8 cellular contexts compared by ENCODE assay signal in the genomic region with DNA sequence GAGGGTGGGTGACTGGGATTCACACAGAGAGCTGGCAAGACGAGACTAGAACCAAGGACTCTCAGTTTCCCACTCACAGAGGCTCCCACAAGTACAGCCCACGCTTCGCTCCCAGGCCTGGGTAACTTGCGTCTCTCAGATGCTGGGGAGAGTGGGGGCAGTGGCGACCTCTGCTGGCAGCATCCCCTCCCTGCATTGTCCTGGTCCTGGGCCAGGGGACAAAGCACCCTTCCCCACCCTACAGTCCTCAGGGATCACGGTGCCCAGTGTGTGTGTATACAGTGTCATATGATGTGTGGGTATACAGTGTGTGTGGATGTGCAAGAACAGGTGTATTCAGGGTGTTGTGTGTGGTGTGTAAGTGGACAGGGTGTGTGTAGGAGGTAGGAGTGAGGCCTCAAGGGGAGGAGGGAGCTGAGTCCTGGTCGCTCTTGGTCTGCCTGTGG. TPM values are rescaled to one million over a fixed set of nuclear protein-coding genes. Genes with fewer than 3 reads are reported as not detected.
DNase-seq lines count a peak whose midpoint lies in the region; ATAC-seq and TF ChIP-seq lines count a peak whose summit lies in the region.

No MANE protein-coding gene starts in this region.

- no peak for TF ChIP-seq POLR2A in vagina (IDR thresholded peaks at IDR 0.05)

- intact Hi-C loops in vagina (cut with DNase I), result loop anchor here (10.0 kb wide), 1 partner anchor 149 kb away; no protein-coding TSS in a partner anchor

- H3K27me3 ChIP-seq in neural progenitor cell, result peaks cover 4% of the 10 kb centered on the region
- no peaks in the 10 kb centered on the region for H3K27me3 ChIP-seq in vagina

- H3K27ac ChIP-seq in neural progenitor cell, result no peak overlapping the region
- H3K27ac ChIP-seq in vagina, result peak overlapping the region; percentile 61

- peaks cover 24% of the 10 kb centered on the region for H3K36me3 Mint-ChIP-seq in activated T-helper 17 cell treated with anti-CD3 and anti-CD28 coated beads, Interleukin-2, amount 50 U/mL, for 72 hours (ENCODE audit: low read depth)
- H3K36me3 Mint-ChIP-seq in neural progenitor cell, result no peaks in the 10 kb centered on the region

- ATAC-seq in activated T-helper 17 cell treated with anti-CD3 and anti-CD28 coated beads, Interleukin-2, amount 50 U/mL, for 72 hours (replicated peaks), result peak; percentile 44

- H3K9me3 Mint-ChIP-seq in activated T-helper 17 cell treated with anti-CD3 and anti-CD28 coated beads, Interleukin-2, amount 50 U/mL, for 72 hours, result no peaks in the 10 kb centered on the region
- H3K9me3 Mint-ChIP-seq in neural progenitor cell, result no peaks in the 10 kb centered on the region

- no peak overlapping the region for H2AFZ ChIP-seq in neural progenitor cell (replicated peaks)

- H3K4me2 ChIP-seq in neural progenitor cell, result no peak overlapping the region

- H3K4me1 ChIP-seq in neural progenitor cell, result no peaks in the 10 kb centered on the region
- H3K4me1 ChIP-seq in vagina, result peaks cover 32% of the 10 kb centered on the region

- H3K9me3 ChIP-seq in neural progenitor cell (ENCODE audit: low read depth) (no peaks in the 10 kb centered on the region), vagina (no peaks in the 10 kb centered on the region)

- H3K36me3 ChIP-seq in neural progenitor cell (no peaks in the 10 kb centered on the region), vagina (peaks cover 4 to 24% of the 10 kb centered on the region in 2 donors)

- no peak overlapping the region for H3K4me3 ChIP-seq in fibroblast of the aortic adventitia (ENCODE audit: low read depth, low read length)
- H3K4me3 ChIP-seq in neural progenitor cell, result no peak overlapping the region
- no peak overlapping the region for H3K4me3 ChIP-seq in vagina

- H3K79me2 ChIP-seq in neural progenitor cell (ENCODE audit: low read depth), result no peaks in the 10 kb centered on the region

- H3K27ac Mint-ChIP-seq in activated T-helper 17 cell treated with anti-CD3 and anti-CD28 coated beads, Interleukin-2, amount 50 U/mL, for 72 hours, result peak overlapping the region; percentile 81
- peak overlapping the region; percentile 38 for H3K27ac Mint-ChIP-seq in neural progenitor cell

- DNase-seq in DMS53 (lab: John Stamatoyannopoulos, UW), result peak; percentile 41
- DNase-seq in DMS53 treated with DMSO at 0.1 percent for 48 hours (lab: John Stamatoyannopoulos, UW; ENCODE audit: unreplicated experiment), result no peak
- peak; percentile 65 for DNase-seq in NCI-H82 (lab: John Stamatoyannopoulos, UW)
- peak; percentile 32 for DNase-seq in fibroblast of the aortic adventitia (ENCODE audit: low read depth)
- DNase-seq in neural progenitor cell (ENCODE audit: low spot score), result peak; percentile 79
- DNase-seq in vagina (ENCODE audit: extremely low spot score in 2 of 2), result no peak
- DNase-seq in DMS153 (lab: John Stamatoyannopoulos, UW), result no peak

- peaks cover 23% of the 10 kb centered on the region for H3K4me1 Mint-ChIP-seq in activated T-helper 17 cell treated with anti-CD3 and anti-CD28 coated beads, Interleukin-2, amount 50 U/mL, for 72 hours
- H3K4me1 Mint-ChIP-seq in neural progenitor cell, result peaks cover 22% of the 10 kb centered on the region

- peaks cover 4% of the 10 kb centered on the region for H3F3A ChIP-seq in neural progenitor cell (ENCODE audit: low read depth)

- no peaks in the 10 kb centered on the region for H4K20me1 ChIP-seq in neural progenitor cell (ENCODE audit: low read depth)

- peak; percentile 71 for TF ChIP-seq CTCF in fibroblast of the aortic adventitia (IDR thresholded peaks at IDR 0.05; ENCODE audit: insufficient read depth, low read length)
- TF ChIP-seq CTCF in neural progenitor cell (IDR thresholded peaks at IDR 0.05), result peak; percentile 92
- TF ChIP-seq CTCF in vagina (IDR thresholded peaks at IDR 0.05), result peak; percentile 64 to 74 (median 73)

- no peaks in the 10 kb centered on the region for H3K27me3 Mint-ChIP-seq in activated T-helper 17 cell treated with anti-CD3 and anti-CD28 coated beads, Interleukin-2, amount 50 U/mL, for 72 hours
- H3K27me3 Mint-ChIP-seq in neural progenitor cell (ENCODE audit: insufficient read depth, low read depth), result peaks cover 12% of the 10 kb centered on the region

- H3K4me3 Mint-ChIP-seq in activated T-helper 17 cell treated with anti-CD3 and anti-CD28 coated beads, Interleukin-2, amount 50 U/mL, for 72 hours, result no peak overlapping the region
- no peak overlapping the region for H3K4me3 Mint-ChIP-seq in neural progenitor cell

- H3K9ac ChIP-seq in neural progenitor cell, result no peak overlapping the region

RNA-seq across cellular contexts. Expression of gene VILL, which starts 12.8 kb away (rescaled TPM):
- total RNA-seq in activated T-helper 17 cell treated with anti-CD3 and anti-CD28 coated beads, Interleukin-2, amount 50 U/mL, for 72 hours, result 10 to 100 TPM; 12.7 to 13.4 TPM
- 2.4 and 7.0 TPM in 2 replicates for total RNA-seq in fibroblast of the aortic adventitia (ENCODE audit: low replicate concordance)
- 4.9 and 5.6 TPM in 2 replicates for total RNA-seq in neural progenitor cell (ENCODE audit: low replicate concordance)
- 7.9 TPM for total RNA-seq in vagina

RNA-seq across cellular contexts. Expression of gene PLCD1, which starts 26.0 kb away (rescaled TPM):
- 10 to 100 TPM; 17.7 to 24.4 TPM for total RNA-seq in activated T-helper 17 cell treated with anti-CD3 and anti-CD28 coated beads, Interleukin-2, amount 50 U/mL, for 72 hours
- total RNA-seq in fibroblast of the aortic adventitia (ENCODE audit: low replicate concordance) (20.5 and 28.3 TPM in 2 replicates), neural progenitor cell (ENCODE audit: low replicate concordance) (38.6 and 42.4 TPM in 2 replicates), vagina (68.5 TPM)

RNA-seq across cellular contexts. Expression of gene DLEC1, which starts 35.6 kb away (rescaled TPM):
- 1 to 10 TPM; 1.2 to 2.0 TPM for total RNA-seq in activated T-helper 17 cell treated with anti-CD3 and anti-CD28 coated beads, Interleukin-2, amount 50 U/mL, for 72 hours
- total RNA-seq in fibroblast of the aortic adventitia (ENCODE audit: low replicate concordance) (0.09 and 0.25 TPM in 2 replicates), neural progenitor cell (ENCODE audit: low replicate concordance) (0.60 and 1.4 TPM in 2 replicates), vagina (0.25 TPM)

Comparison
In these comparisons a context has a peak if more than half of its experiments do, and no peak if none do; other contexts are left out.
1. DNase-seq: peak in DMS53 (single experiment), NCI-H82 (single experiment), fibroblast of the aortic adventitia (single experiment) and neural progenitor cell (single experiment); none in DMS53 treated with DMSO at 0.1 percent for 48 hours (single experiment), vagina (0 of 2) and DMS153 (single experiment).
2. Peak in every context shown above with its lines, with median percentiles within 50 percentile points of each other: CTCF ChIP-seq.